1 cellular context compared by ENCODE assay signal in genomic region chr11:36817336-36817965, GRCh38.
TF ChIP-seq lines count a peak whose summit lies in the region.

No MANE protein-coding gene starts in this region.

TF ChIP-seq in GM12878, 131 proteins besides CTCF, POLR2A, EP300 and RAD21 (continued from another document):
- TF ChIP-seq, protein P1, sequence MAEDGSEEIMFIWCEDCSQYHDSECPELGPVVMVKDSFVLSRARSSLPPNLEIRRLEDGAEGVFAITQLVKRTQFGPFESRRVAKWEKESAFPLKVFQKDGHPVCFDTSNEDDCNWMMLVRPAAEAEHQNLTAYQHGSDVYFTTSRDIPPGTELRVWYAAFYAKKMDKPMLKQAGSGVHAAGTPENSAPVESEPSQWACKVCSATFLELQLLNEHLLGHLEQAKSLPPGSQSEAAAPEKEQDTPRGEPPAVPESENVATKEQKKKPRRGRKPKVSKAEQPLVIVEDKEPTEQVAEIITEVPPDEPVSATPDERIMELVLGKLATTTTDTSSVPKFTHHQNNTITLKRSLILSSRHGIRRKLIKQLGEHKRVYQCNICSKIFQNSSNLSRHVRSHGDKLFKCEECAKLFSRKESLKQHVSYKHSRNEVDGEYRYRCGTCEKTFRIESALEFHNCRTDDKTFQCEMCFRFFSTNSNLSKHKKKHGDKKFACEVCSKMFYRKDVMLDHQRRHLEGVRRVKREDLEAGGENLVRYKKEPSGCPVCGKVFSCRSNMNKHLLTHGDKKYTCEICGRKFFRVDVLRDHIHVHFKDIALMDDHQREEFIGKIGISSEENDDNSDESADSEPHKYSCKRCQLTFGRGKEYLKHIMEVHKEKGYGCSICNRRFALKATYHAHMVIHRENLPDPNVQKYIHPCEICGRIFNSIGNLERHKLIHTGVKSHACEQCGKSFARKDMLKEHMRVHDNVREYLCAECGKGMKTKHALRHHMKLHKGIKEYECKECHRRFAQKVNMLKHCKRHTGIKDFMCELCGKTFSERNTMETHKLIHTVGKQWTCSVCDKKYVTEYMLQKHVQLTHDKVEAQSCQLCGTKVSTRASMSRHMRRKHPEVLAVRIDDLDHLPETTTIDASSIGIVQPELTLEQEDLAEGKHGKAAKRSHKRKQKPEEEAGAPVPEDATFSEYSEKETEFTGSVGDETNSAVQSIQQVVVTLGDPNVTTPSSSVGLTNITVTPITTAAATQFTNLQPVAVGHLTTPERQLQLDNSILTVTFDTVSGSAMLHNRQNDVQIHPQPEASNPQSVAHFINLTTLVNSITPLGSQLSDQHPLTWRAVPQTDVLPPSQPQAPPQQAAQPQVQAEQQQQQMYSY (CRISPR knock-in tag; IDR thresholded peaks at IDR 0.05), result no peak
- TF ChIP-seq SUZ12 (IDR thresholded peaks at IDR 0.05; ENCODE audit: unreplicated experiment) (no peak), KLF5 (IDR thresholded peaks at IDR 0.05; ENCODE audit: partially characterized antibody) (no peak), ZNF687 (IDR thresholded peaks at IDR 0.05) (no peak), ZNF217 (IDR thresholded peaks at IDR 0.05) (no peak)
- TF ChIP-seq, protein P2, sequence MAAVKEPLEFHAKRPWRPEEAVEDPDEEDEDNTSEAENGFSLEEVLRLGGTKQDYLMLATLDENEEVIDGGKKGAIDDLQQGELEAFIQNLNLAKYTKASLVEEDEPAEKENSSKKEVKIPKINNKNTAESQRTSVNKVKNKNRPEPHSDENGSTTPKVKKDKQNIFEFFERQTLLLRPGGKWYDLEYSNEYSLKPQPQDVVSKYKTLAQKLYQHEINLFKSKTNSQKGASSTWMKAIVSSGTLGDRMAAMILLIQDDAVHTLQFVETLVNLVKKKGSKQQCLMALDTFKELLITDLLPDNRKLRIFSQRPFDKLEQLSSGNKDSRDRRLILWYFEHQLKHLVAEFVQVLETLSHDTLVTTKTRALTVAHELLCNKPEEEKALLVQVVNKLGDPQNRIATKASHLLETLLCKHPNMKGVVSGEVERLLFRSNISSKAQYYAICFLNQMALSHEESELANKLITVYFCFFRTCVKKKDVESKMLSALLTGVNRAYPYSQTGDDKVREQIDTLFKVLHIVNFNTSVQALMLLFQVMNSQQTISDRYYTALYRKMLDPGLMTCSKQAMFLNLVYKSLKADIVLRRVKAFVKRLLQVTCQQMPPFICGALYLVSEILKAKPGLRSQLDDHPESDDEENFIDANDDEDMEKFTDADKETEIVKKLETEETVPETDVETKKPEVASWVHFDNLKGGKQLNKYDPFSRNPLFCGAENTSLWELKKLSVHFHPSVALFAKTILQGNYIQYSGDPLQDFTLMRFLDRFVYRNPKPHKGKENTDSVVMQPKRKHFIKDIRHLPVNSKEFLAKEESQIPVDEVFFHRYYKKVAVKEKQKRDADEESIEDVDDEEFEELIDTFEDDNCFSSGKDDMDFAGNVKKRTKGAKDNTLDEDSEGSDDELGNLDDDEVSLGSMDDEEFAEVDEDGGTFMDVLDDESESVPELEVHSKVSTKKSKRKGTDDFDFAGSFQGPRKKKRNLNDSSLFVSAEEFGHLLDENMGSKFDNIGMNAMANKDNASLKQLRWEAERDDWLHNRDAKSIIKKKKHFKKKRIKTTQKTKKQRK (IDR thresholded peaks at IDR 0.05; ENCODE audit: low read depth, low read length), result no peak
TF ChIP-seq in GM12878: peak in this region for 0.
